ENCODE assay signal across 31 cellular contexts in genomic region chr7:34751725-34752643, GRCh38.
DNase-seq lines count a peak whose midpoint lies in the region; ATAC-seq, FAIRE-seq and TF ChIP-seq lines count a peak whose summit lies in the region.
"Had no signal": no experiment of that assay in that cellular context is flagged by ENCODE, and none has a peak within 500 bp of the region (broad histone marks: within the 10 kb centered on the region; RNA-seq: fewer than 3 reads in every experiment).

No MANE protein-coding gene starts in this region.

- H3K4me1 ChIP-seq in GM12878 (ENCODE audit: control insufficient read depth, insufficient read depth, low read length) = no peaks in the 10 kb centered on the region
- H3K4me1 ChIP-seq in neural progenitor cell = no peaks in the 10 kb centered on the region
- peaks cover 20% of the 10 kb centered on the region for H3K4me1 ChIP-seq in left ventricle myocardium inferior
- H3K4me1 ChIP-seq: parathyroid adenoma, uterus had no signal

- ATAC-seq in GM18511 (IDR thresholded peaks at IDR 0.05; ENCODE audit: unreplicated experiment) (peak; percentile 40), HG02588 (IDR thresholded peaks at IDR 0.05; ENCODE audit: unreplicated experiment) (peak; percentile 25), GM12878 (no peak), GM19023 (IDR thresholded peaks at IDR 0.05; ENCODE audit: unreplicated experiment) (no peak)
- no peak for ATAC-seq in stimulated activated memory B cell treated with anti-CD40 and anti-IgM and Interleukin-4, amounts not matched to agents 10 μg/mL and 1 μg/mL and 100 μg/mL, for 72 hours
- ATAC-seq: activated CD4-positive, alpha-beta T cell treated with anti-CD3 and anti-CD28 coated beads for 36 hours; left colon; natural killer cell had no signal

- H3K9me3 ChIP-seq in GM12878 (replicated peaks; ENCODE audit: control insufficient read depth, insufficient read depth, low read length) (no peaks in the 10 kb centered on the region; the same call in 2 of the 3 replicates), neural progenitor cell (ENCODE audit: low read depth) (no peaks in the 10 kb centered on the region), left ventricle myocardium inferior (replicated peaks) (no peaks in the 10 kb centered on the region)
- H3K9me3 ChIP-seq: MG63, sigmoid colon, uterus had no signal

- H3K4me3 ChIP-seq in GM12878 = no peak overlapping the region
- no peak overlapping the region for H3K4me3 ChIP-seq in neural progenitor cell
- H3K4me3 ChIP-seq in left ventricle myocardium inferior = no peak overlapping the region
- H3K4me3 ChIP-seq: MG63, sigmoid colon, uterus had no signal

- H3K27ac ChIP-seq in GM12878 (ENCODE audit: control insufficient read depth, insufficient read depth) (no peak overlapping the region), neural progenitor cell (no peak overlapping the region), left ventricle myocardium inferior (replicated peaks) (no peak overlapping the region)
- H3K27ac ChIP-seq: parathyroid adenoma, sigmoid colon, uterus had no signal

- no peak overlapping the region for H2AFZ ChIP-seq in GM12878 (ENCODE audit: control insufficient read depth, low read depth, low read length)
- no peak overlapping the region for H2AFZ ChIP-seq in neural progenitor cell (replicated peaks)
- H2AFZ ChIP-seq: parathyroid adenoma had no signal

- H3K27me3 ChIP-seq in GM12878 (replicated peaks in 1 of 2; ENCODE audit: control insufficient read depth in 2 of 2, insufficient read depth in 2 of 2, low read length in 1 of 2) = no peaks in the 10 kb centered on the region
- H3K27me3 ChIP-seq in neural progenitor cell = no peaks in the 10 kb centered on the region
- H3K27me3 ChIP-seq in left ventricle myocardium inferior (ENCODE audit: low read depth) = no peaks in the 10 kb centered on the region
- H3K27me3 ChIP-seq: MG63, sigmoid colon, uterus had no signal

- 46% methylated on average over 11 of the region's 11 CpGs for WGBS in GM12878 (ENCODE audit: insufficient coverage, insufficient replicate concordance, low lambda C conversion rate, missing lambda C conversion rate)

- DNase-seq in GM12878 (ENCODE audit: low read depth, low spot score) (no peak), neural progenitor cell (ENCODE audit: low spot score) (no peak), COR-L47 (lab: John Stamatoyannopoulos, UW) (no peak), left ventricle myocardium inferior (no peak)
- DNase-seq: activated CD4-positive, alpha-beta T cell treated with anti-CD3 and anti-CD28 coated beads for 36 hours; activated naive CD4-positive, alpha-beta T cell treated with Interleukin-2 at 50 U/mL for 16 hours; activated T-cell treated with anti-CD3 and anti-CD28 coated beads, Interleukin-2, amount 50 U/mL, for 48 hours; amniotic stem cell; CD8-positive, alpha-beta memory T cell; dermis blood vessel endothelial cell; EL; head of caudate nucleus; left colon; MG63; midbrain; natural killer cell; NCI-H146; NCI-H510A treated with DMSO at 0.1 percent for 48 hours; sigmoid colon; stimulated activated CD8-positive, alpha-beta memory T cell treated with anti-CD3 and anti-CD28 coated beads, Interleukin-4, amount 100 ng/mL, for 48 hours; substantia nigra; uterus had no signal

- POLR2A ChIA-PET in GM12878 (lab: Charles Lee) = interaction anchor here (0.6 to 2.4 kb wide), 5 partner anchors 8 to 28 kb away, joined by 4 to 8 read pairs (median 4); no protein-coding TSS in a partner anchor

- H3K36me3 ChIP-seq in GM12878 (ENCODE audit: control insufficient read depth in 2 of 2, insufficient read depth in 2 of 2, low read length in 1 of 2) = no peaks in the 10 kb centered on the region
- H3K36me3 ChIP-seq in neural progenitor cell = no peaks in the 10 kb centered on the region
- no peaks in the 10 kb centered on the region for H3K36me3 ChIP-seq in left ventricle myocardium inferior
- H3K36me3 ChIP-seq: MG63, sigmoid colon, uterus had no signal

- RAD21 ChIA-PET in GM12878 (lab: Charles Lee; ENCODE audit: unreplicated experiment) = interaction anchor here (1.6 to 16.3 kb wide), 3 partner anchors 23 to 282 kb away, joined by 3 to 362 read pairs (median 6); no protein-coding TSS in a partner anchor

- H3K27ac Mint-ChIP-seq in neural progenitor cell = peak overlapping the region; percentile 40
- no peak overlapping the region for H3K27ac Mint-ChIP-seq in stimulated activated memory B cell treated with anti-CD40 and anti-IgM and Interleukin-4, amounts not matched to agents 10 μg/mL and 1 μg/mL and 100 μg/mL, for 72 hours
- H3K27ac Mint-ChIP-seq: activated CD4-positive, alpha-beta T cell treated with anti-CD3 and anti-CD28 coated beads for 36 hours; IgD-negative memory B cell; natural killer cell; T-helper 1 cell treated with Interleukin-12 subunit alpha and Interleukin-12 subunit beta and Interleukin-4 antibody, amounts not matched to agents 30 μg/mL and 1 μg/mL, for 36 hours had no signal

- H3K36me3 Mint-ChIP-seq in neural progenitor cell = no peaks in the 10 kb centered on the region
- no peaks in the 10 kb centered on the region for H3K36me3 Mint-ChIP-seq in stimulated activated memory B cell treated with anti-CD40 and anti-IgM and Interleukin-4, amounts not matched to agents 10 μg/mL and 1 μg/mL and 100 μg/mL, for 72 hours
- H3K36me3 Mint-ChIP-seq: CD8-positive, alpha-beta memory T cell; IgD-negative memory B cell; natural killer cell had no signal

- TF ChIP-seq RAD21 in GM12878 (IDR thresholded peaks at IDR 0.05; ENCODE audit: insufficient read depth, low read depth, low read length) = no peak

- H3K79me2 ChIP-seq in GM12878 (ENCODE audit: control insufficient read depth, insufficient read depth, low read length) (no peaks in the 10 kb centered on the region), neural progenitor cell (ENCODE audit: low read depth) (no peaks in the 10 kb centered on the region)
- H3K79me2 ChIP-seq: parathyroid adenoma had no signal

- TF ChIP-seq EP300 in GM12878 (IDR thresholded peaks at IDR 0.05; ENCODE audit: borderline replicate concordance in 1 of 2, control insufficient read depth in 1 of 2, low read depth in 2 of 2, low read length in 2 of 2) = no peak

- H3K4me1 Mint-ChIP-seq in neural progenitor cell = peaks cover 30% of the 10 kb centered on the region
- no peaks in the 10 kb centered on the region for H3K4me1 Mint-ChIP-seq in stimulated activated memory B cell treated with anti-CD40 and anti-IgM and Interleukin-4, amounts not matched to agents 10 μg/mL and 1 μg/mL and 100 μg/mL, for 72 hours
- H3K4me1 Mint-ChIP-seq: activated CD4-positive, alpha-beta T cell treated with anti-CD3 and anti-CD28 coated beads for 36 hours; CD8-positive, alpha-beta memory T cell; IgD-negative memory B cell; natural killer cell had no signal

- no TSS peak for BruUV-seq in GM12878 (replicated peaks; lab: Mats Ljungman, UMichigan)

- H3K9ac ChIP-seq in GM12878 (ENCODE audit: control insufficient read depth, insufficient read depth, low read length) = no peak overlapping the region
- H3K9ac ChIP-seq in neural progenitor cell = no peak overlapping the region
- H3K9ac ChIP-seq: parathyroid adenoma had no signal

- no peaks in the 10 kb centered on the region for H3K9me3 Mint-ChIP-seq in neural progenitor cell
- no peaks in the 10 kb centered on the region for H3K9me3 Mint-ChIP-seq in stimulated activated memory B cell treated with anti-CD40 and anti-IgM and Interleukin-4, amounts not matched to agents 10 μg/mL and 1 μg/mL and 100 μg/mL, for 72 hours
- H3K9me3 Mint-ChIP-seq: CD8-positive, alpha-beta memory T cell; natural killer cell; T-helper 1 cell treated with Interleukin-12 subunit alpha and Interleukin-12 subunit beta and Interleukin-4 antibody, amounts not matched to agents 30 μg/mL and 1 μg/mL, for 36 hours had no signal

- no peak for FAIRE-seq in GM12878 (lab: Jason Lieb, UNC)
- FAIRE-seq: bronchial epithelial cell, endothelial cell of umbilical vein had no signal

- no peaks in the 10 kb centered on the region for H4K20me1 ChIP-seq in GM12878 (ENCODE audit: control insufficient read depth, insufficient read depth)
- H4K20me1 ChIP-seq in neural progenitor cell (ENCODE audit: low read depth) = no peaks in the 10 kb centered on the region

- H3K27me3 Mint-ChIP-seq in neural progenitor cell (ENCODE audit: insufficient read depth, low read depth) = peaks cover 2% of the 10 kb centered on the region
- H3K27me3 Mint-ChIP-seq in stimulated activated memory B cell treated with anti-CD40 and anti-IgM and Interleukin-4, amounts not matched to agents 10 μg/mL and 1 μg/mL and 100 μg/mL, for 72 hours = no peaks in the 10 kb centered on the region
- H3K27me3 Mint-ChIP-seq: IgD-negative memory B cell had no signal

- TF ChIP-seq CTCF in GM12878 (IDR thresholded peaks at IDR 0.05 in 2 of 3, conservative IDR thresholded peaks at IDR 0.05 in 1 of 3; ENCODE audit: control insufficient read depth in 2 of 3, extremely low read depth in 1 of 3, insufficient read depth in 1 of 3, low read depth in 3 of 3, low read length in 3 of 3) (no peak), neural progenitor cell (IDR thresholded peaks at IDR 0.05) (no peak), left ventricle myocardium inferior (IDR thresholded peaks at IDR 0.05; ENCODE audit: borderline replicate concordance) (no peak)

- CTCF ChIA-PET in GM12878 (lab: Yijun Ruan, JAX) = interaction anchor here (2.1 kb wide), 1 partner anchor 17 kb away, joined by 12 read pairs; no protein-coding TSS in a partner anchor

- no peak for TF ChIP-seq POLR2A in GM12878 (IDR thresholded peaks at IDR 0.05; ENCODE audit: low read depth, low read length)

- H3K4me2 ChIP-seq in GM12878 (ENCODE audit: control insufficient read depth, insufficient read depth) (no peak overlapping the region), neural progenitor cell (no peak overlapping the region)

- in situ Hi-C loops in GM12878 (cut with MboI) = no loop called here

- H3F3A ChIP-seq in neural progenitor cell (ENCODE audit: low read depth) = no peaks in the 10 kb centered on the region

- intact Hi-C loops in GM12878 (cut with micrococcal nuclease; ENCODE audit: unreplicated experiment) (loop anchor here (10.0 kb wide), 1 partner anchor 973 kb away; no protein-coding TSS in a partner anchor), left ventricle myocardium inferior (cut with micrococcal nuclease) (no loop called here)

- no peak overlapping the region for H3K4me3 Mint-ChIP-seq in neural progenitor cell
- H3K4me3 Mint-ChIP-seq in stimulated activated memory B cell treated with anti-CD40 and anti-IgM and Interleukin-4, amounts not matched to agents 10 μg/mL and 1 μg/mL and 100 μg/mL, for 72 hours = no peak overlapping the region
- H3K4me3 Mint-ChIP-seq: activated CD4-positive, alpha-beta T cell treated with anti-CD3 and anti-CD28 coated beads for 36 hours; CD8-positive, alpha-beta memory T cell; IgD-negative memory B cell; natural killer cell; T-helper 1 cell treated with Interleukin-12 subunit alpha and Interleukin-12 subunit beta and Interleukin-4 antibody, amounts not matched to agents 30 μg/mL and 1 μg/mL, for 36 hours had no signal

- SMC1A ChIA-PET in GM12878 (lab: Charles Lee; ENCODE audit: uncharacterized antibody, unreplicated experiment) = interaction anchor here (0.5 to 14.2 kb wide), 6 partner anchors 10 to 968 kb away, joined by 3 to 220 read pairs (median 4); no protein-coding TSS in a partner anchor

TF ChIP-seq in GM12878, 131 proteins besides CTCF, POLR2A, EP300 and RAD21:
- TF ChIP-seq RAD51 (IDR thresholded peaks at IDR 0.05) (no peak), IKZF2 (IDR thresholded peaks at IDR 0.05) (peak; percentile 12 to 38; a peak in 2 of 4 replicates)

Comparison
In these comparisons a context has a peak if more than half of its experiments do, and no peak if none do; other contexts are left out.
1. ATAC-seq: peak in GM18511 (single experiment) and HG02588 (single experiment); none in GM12878 (single experiment), GM19023 (single experiment) and stimulated activated memory B cell treated with anti-CD40 and anti-IgM and Interleukin-4, amounts not matched to agents 10 μg/mL and 1 μg/mL and 100 μg/mL, for 72 hours (single experiment).